20 cellular contexts compared by ENCODE assay signal in genomic region chr1:117527566-117528102, GRCh38.
DNase-seq lines count a peak whose midpoint lies in the region; ATAC-seq and TF ChIP-seq lines count a peak whose summit lies in the region.
"Had no signal": no experiment of that assay in that cellular context is flagged by ENCODE, and none has a peak within 500 bp of the region (broad histone marks: within the 10 kb centered on the region; RNA-seq: fewer than 3 reads in every experiment).

No MANE protein-coding gene starts in this region.

- ATAC-seq in activated T-helper 17 cell treated with anti-CD3 and anti-CD28 coated beads, Interleukin-2, amount 50 U/mL, for 72 hours (replicated peaks): peak; percentile 36
- ATAC-seq in HG02798 (IDR thresholded peaks at IDR 0.05; ENCODE audit: poor library complexity, unreplicated experiment): no peak
- ATAC-seq: stimulated activated memory B cell treated with anti-CD40 and anti-IgM and Interleukin-4, amounts not matched to agents 10 μg/mL and 1 μg/mL and 100 μg/mL, for 72 hours had no signal

- DNase-seq in GM23248: peak; percentile 61
- DNase-seq in fibroblast of the aortic adventitia (ENCODE audit: low read depth): peak; percentile 67
- peak; percentile 6 for DNase-seq in skeletal muscle cell (ENCODE audit: low read depth)
- no peak for DNase-seq in activated naive CD4-positive, alpha-beta T cell treated with Interleukin-2 at 50 U/mL for 16 hours
- DNase-seq in NCI-H2171 (lab: John Stamatoyannopoulos, UW): no peak
- DNase-seq: activated CD4-positive, alpha-beta T cell treated with anti-CD3 and anti-CD28 coated beads, Interleukin-2, amount 50 U/mL, for 1 hour; activated naive CD4-positive, alpha-beta T cell; COR-L47; KBM-7; left cardiac atrium; NCI-H2029; NCI-H510A; RPMI8226 had no signal

- H3K27me3 Mint-ChIP-seq in activated T-helper 17 cell treated with anti-CD3 and anti-CD28 coated beads, Interleukin-2, amount 50 U/mL, for 72 hours: no peaks in the 10 kb centered on the region
- H3K27me3 Mint-ChIP-seq: B cell; brain; stimulated activated memory B cell treated with anti-CD40 and anti-IgM and Interleukin-4, amounts not matched to agents 10 μg/mL and 1 μg/mL and 100 μg/mL, for 72 hours had no signal

- no peaks in the 10 kb centered on the region for H3K36me3 ChIP-seq in GM23248 (ENCODE audit: low read depth)
- H3K36me3 ChIP-seq: neural progenitor cell had no signal

- H3K4me1 ChIP-seq in GM23248 (ENCODE audit: insufficient read depth): peaks cover 12% of the 10 kb centered on the region; the same call in 1 of the 2 replicates
- H3K4me1 ChIP-seq: neural progenitor cell had no signal

- H3K79me2 ChIP-seq in GM23248 (ENCODE audit: insufficient read depth): no peaks in the 10 kb centered on the region

- 29 to 30% methylated on average over 2 of the region's 2 CpGs for WGBS in GM23248 (ENCODE audit: low coverage in 1 of 2, low lambda C conversion rate in 2 of 2, missing lambda C conversion rate in 2 of 2), 2 experiments

- H3K27ac Mint-ChIP-seq in activated T-helper 17 cell treated with anti-CD3 and anti-CD28 coated beads, Interleukin-2, amount 50 U/mL, for 72 hours: no peak overlapping the region
- H3K27ac Mint-ChIP-seq: B cell; brain; neural progenitor cell; stimulated activated memory B cell treated with anti-CD40 and anti-IgM and Interleukin-4, amounts not matched to agents 10 μg/mL and 1 μg/mL and 100 μg/mL, for 72 hours had no signal

- no peak overlapping the region for H3K4me2 ChIP-seq in GM23248 (ENCODE audit: unreplicated experiment)
- H3K4me2 ChIP-seq: neural progenitor cell had no signal

- H3K9me3 ChIP-seq in GM23248 (ENCODE audit: low read depth): no peaks in the 10 kb centered on the region

- H3F3A ChIP-seq in GM23248 (ENCODE audit: insufficient read depth): peaks cover 6% of the 10 kb centered on the region; the same call in 1 of the 2 replicates

- peaks cover 20% of the 10 kb centered on the region for H3K36me3 Mint-ChIP-seq in activated T-helper 17 cell treated with anti-CD3 and anti-CD28 coated beads, Interleukin-2, amount 50 U/mL, for 72 hours (ENCODE audit: low read depth)

- H3K4me3 ChIP-seq in GM23248 (no peak overlapping the region), fibroblast of the aortic adventitia (ENCODE audit: low read depth, low read length) (no peak overlapping the region), skeletal muscle cell (ENCODE audit: low read depth, low read length) (no peak overlapping the region)
- H3K4me3 ChIP-seq: coronary artery, neural progenitor cell had no signal

- no peaks in the 10 kb centered on the region for H4K20me1 ChIP-seq in GM23248 (ENCODE audit: insufficient read depth)

- no peak overlapping the region for H3K27ac ChIP-seq in GM23248
- H3K27ac ChIP-seq: coronary artery, neural progenitor cell had no signal

- in situ Hi-C loops in GM23248 (cut with MboI): no loop called here

- no peaks in the 10 kb centered on the region for H3K9me2 ChIP-seq in GM23248 (ENCODE audit: insufficient read depth)

- no peak overlapping the region for H3K9ac ChIP-seq in GM23248
- H3K9ac ChIP-seq: neural progenitor cell had no signal

- H2AFZ ChIP-seq in GM23248: no peak overlapping the region
- H2AFZ ChIP-seq: neural progenitor cell had no signal

- H3K27me3 ChIP-seq in GM23248 (replicated peaks; ENCODE audit: insufficient read depth): no peaks in the 10 kb centered on the region
- H3K27me3 ChIP-seq: neural progenitor cell had no signal

- H3K4me1 Mint-ChIP-seq in activated T-helper 17 cell treated with anti-CD3 and anti-CD28 coated beads, Interleukin-2, amount 50 U/mL, for 72 hours: peaks cover 4% of the 10 kb centered on the region
- H3K4me1 Mint-ChIP-seq: B cell; brain; neural progenitor cell; stimulated activated memory B cell treated with anti-CD40 and anti-IgM and Interleukin-4, amounts not matched to agents 10 μg/mL and 1 μg/mL and 100 μg/mL, for 72 hours had no signal

- no peak for TF ChIP-seq CTCF in fibroblast of the aortic adventitia (IDR thresholded peaks at IDR 0.05; ENCODE audit: insufficient read depth, low read length)

- H3K9me3 Mint-ChIP-seq in activated T-helper 17 cell treated with anti-CD3 and anti-CD28 coated beads, Interleukin-2, amount 50 U/mL, for 72 hours: no peaks in the 10 kb centered on the region
- H3K9me3 Mint-ChIP-seq: neural progenitor cell; stimulated activated memory B cell treated with anti-CD40 and anti-IgM and Interleukin-4, amounts not matched to agents 10 μg/mL and 1 μg/mL and 100 μg/mL, for 72 hours had no signal

- no peak overlapping the region for H3K4me3 Mint-ChIP-seq in activated T-helper 17 cell treated with anti-CD3 and anti-CD28 coated beads, Interleukin-2, amount 50 U/mL, for 72 hours
- H3K4me3 Mint-ChIP-seq: B cell; brain; neural progenitor cell; stimulated activated memory B cell treated with anti-CD40 and anti-IgM and Interleukin-4, amounts not matched to agents 10 μg/mL and 1 μg/mL and 100 μg/mL, for 72 hours had no signal

Comparison
In these comparisons a context has a peak if more than half of its experiments do, and no peak if none do; other contexts are left out.
1. DNase-seq: peak in GM23248 (single experiment), fibroblast of the aortic adventitia (single experiment) and skeletal muscle cell (single experiment); none in activated naive CD4-positive, alpha-beta T cell treated with Interleukin-2 at 50 U/mL for 16 hours (single experiment) and NCI-H2171 (single experiment).